Comparison of ENCODE assay signal across 8 cellular contexts in the genomic region with DNA sequence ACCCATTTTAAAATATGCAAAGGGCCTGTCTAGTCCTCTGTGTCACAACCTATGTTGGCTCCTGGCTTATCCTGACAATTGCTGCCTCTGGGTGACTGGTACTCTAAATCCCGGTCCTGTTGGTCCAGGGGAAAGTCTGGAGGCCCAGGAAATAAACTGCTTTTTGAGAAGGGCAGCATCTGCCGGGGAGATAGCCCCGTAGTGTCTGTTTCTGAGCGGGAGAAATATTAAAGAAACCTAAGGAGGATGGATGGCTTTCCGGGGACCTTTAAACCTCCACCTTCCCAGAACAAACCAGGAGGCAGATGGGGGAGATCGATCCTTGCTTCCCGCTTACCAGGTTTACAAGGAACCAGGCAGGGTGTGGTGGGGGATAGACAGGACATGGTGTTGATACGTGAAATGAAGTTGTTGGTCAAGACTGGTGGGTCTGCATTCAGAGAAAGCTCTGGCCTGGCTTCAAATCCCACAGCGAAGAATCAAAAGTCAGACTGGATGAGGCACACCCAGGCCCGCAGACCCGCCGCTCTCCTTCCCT. TPM values are rescaled to one million over a fixed set of nuclear protein-coding genes. Genes with fewer than 3 reads are reported as not detected.
DNase-seq lines count a peak whose midpoint lies in the region; ATAC-seq and TF ChIP-seq lines count a peak whose summit lies in the region.
"Had no signal": no experiment of that assay in that cellular context is flagged by ENCODE, and none has a peak within 500 bp of the region (broad histone marks: within the 10 kb centered on the region; RNA-seq: fewer than 3 reads in every experiment).

No MANE protein-coding gene starts in this region.

- no peak for TF ChIP-seq POLR2A in testis (IDR thresholded peaks at IDR 0.05)

- H3K27ac ChIP-seq in left ventricle myocardium inferior (replicated peaks) = peak overlapping the region; percentile 90
- H3K27ac ChIP-seq in testis = peak overlapping the region; percentile 74 to 81

- WGBS in testis, 2 donors = 25 to 33% methylated on average over 12 of the region's 12 CpGs

- H3K36me3 Mint-ChIP-seq in T-helper 1 cell treated with Interleukin-12 subunit alpha and Interleukin-12 subunit beta and Interleukin-4 antibody, amounts not matched to agents 30 μg/mL and 1 μg/mL, for 36 hours (ENCODE audit: low read depth) = peaks cover 24% of the 10 kb centered on the region

- H3K9me3 Mint-ChIP-seq in T-helper 1 cell treated with Interleukin-12 subunit alpha and Interleukin-12 subunit beta and Interleukin-4 antibody, amounts not matched to agents 30 μg/mL and 1 μg/mL, for 36 hours = no peaks in the 10 kb centered on the region

- H3K27me3 ChIP-seq in left ventricle myocardium inferior (ENCODE audit: low read depth) (peaks cover 98% of the 10 kb centered on the region), testis (no peaks in the 10 kb centered on the region)

- H3K9me3 ChIP-seq in left ventricle myocardium inferior (replicated peaks) = no peaks in the 10 kb centered on the region
- no peaks in the 10 kb centered on the region for H3K9me3 ChIP-seq in testis

- ATAC-seq in HG03571 (IDR thresholded peaks at IDR 0.05; ENCODE audit: unreplicated experiment) = no peak

- DNase-seq in T-helper 1 cell = no peak
- DNase-seq in left ventricle myocardium inferior = no peak
- peak; percentile 18 for DNase-seq in testis
- no peak for DNase-seq in UCSD-AML1 (lab: John Stamatoyannopoulos, UW; ENCODE audit: unreplicated experiment)
- DNase-seq: AML-193, Karpas-422 had no signal

- TF ChIP-seq CTCF in left ventricle myocardium inferior (IDR thresholded peaks at IDR 0.05; ENCODE audit: borderline replicate concordance) (no peak), testis (IDR thresholded peaks at IDR 0.05) (no peak)

- H3K27me3 Mint-ChIP-seq in T-helper 1 cell treated with Interleukin-12 subunit alpha and Interleukin-12 subunit beta and Interleukin-4 antibody, amounts not matched to agents 30 μg/mL and 1 μg/mL, for 36 hours (ENCODE audit: low read depth) = peaks cover 9% of the 10 kb centered on the region

- H3K4me1 Mint-ChIP-seq in T-helper 1 cell treated with Interleukin-12 subunit alpha and Interleukin-12 subunit beta and Interleukin-4 antibody, amounts not matched to agents 30 μg/mL and 1 μg/mL, for 36 hours (ENCODE audit: low read depth) = peaks cover 30% of the 10 kb centered on the region

- peak overlapping the region; percentile 74 for H3K4me3 ChIP-seq in left ventricle myocardium inferior
- H3K4me3 ChIP-seq in testis = peak overlapping the region; percentile 52 to 69

- H3K36me3 ChIP-seq in left ventricle myocardium inferior = no peaks in the 10 kb centered on the region
- H3K36me3 ChIP-seq in testis (ENCODE audit: low read depth, missing control alignments) = no peaks in the 10 kb centered on the region

- H3K27ac Mint-ChIP-seq in T-helper 1 cell treated with Interleukin-12 subunit alpha and Interleukin-12 subunit beta and Interleukin-4 antibody, amounts not matched to agents 30 μg/mL and 1 μg/mL, for 36 hours = peak overlapping the region; percentile 99

- H3K4me1 ChIP-seq in left ventricle myocardium inferior (peaks cover 44% of the 10 kb centered on the region), testis (peaks cover 4% of the 10 kb centered on the region)

- H3K4me3 Mint-ChIP-seq in T-helper 1 cell treated with Interleukin-12 subunit alpha and Interleukin-12 subunit beta and Interleukin-4 antibody, amounts not matched to agents 30 μg/mL and 1 μg/mL, for 36 hours = peak overlapping the region; percentile 99

- intact Hi-C loops in left ventricle myocardium inferior (cut with micrococcal nuclease) = no loop called here
- intact Hi-C loops in testis (cut with DNase I; ENCODE audit: low total_unique reads) = no loop called here

RNA-seq across cellular contexts. Expression of a gene that starts 3.8 kb away (rescaled TPM):
- total RNA-seq in left ventricle myocardium inferior = 1.9 TPM
- 1 to 10 TPM; 1.8 to 3.3 TPM for total RNA-seq in testis
- 4.2 TPM for polyA plus RNA-seq in testis (ENCODE audit: insufficient read depth, low read depth, low replicate concordance)

RNA-seq across cellular contexts. Expression of a gene that starts 10.3 kb away (rescaled TPM):
- total RNA-seq in left ventricle myocardium inferior (not detected), testis (1 to 10 TPM in 1 of 2 donors, not detected in 1; 1.1 TPM)
- not detected for polyA plus RNA-seq in testis (ENCODE audit: insufficient read depth, low read depth, low replicate concordance)

RNA-seq across cellular contexts. Expression of a gene that starts 37.0 kb away (rescaled TPM):
- total RNA-seq in left ventricle myocardium inferior (0.25 TPM), testis (1 to 10 TPM; 1.6 to 1.8 TPM)
- 1.6 TPM for polyA plus RNA-seq in testis (ENCODE audit: insufficient read depth, low read depth, low replicate concordance)

RNA-seq across cellular contexts. Expression of a gene that starts 48.9 kb away (rescaled TPM):
- total RNA-seq in left ventricle myocardium inferior (0.91 TPM), testis (10 to 100 TPM in 1 of 2 donors, 1 to 10 TPM in 1; 9.2 to 10.6 TPM)
- 11.4 TPM for polyA plus RNA-seq in testis (ENCODE audit: insufficient read depth, low read depth, low replicate concordance)

RNA-seq across cellular contexts. Expression of a gene that starts 52.5 kb away (rescaled TPM):
- total RNA-seq in left ventricle myocardium inferior (not detected), testis (under 1 TPM; 0.50 to 0.71 TPM)
- polyA plus RNA-seq in testis (ENCODE audit: insufficient read depth, low read depth, low replicate concordance) = 1.7 TPM
